1 cellular context compared by ENCODE assay signal in the genomic region with DNA sequence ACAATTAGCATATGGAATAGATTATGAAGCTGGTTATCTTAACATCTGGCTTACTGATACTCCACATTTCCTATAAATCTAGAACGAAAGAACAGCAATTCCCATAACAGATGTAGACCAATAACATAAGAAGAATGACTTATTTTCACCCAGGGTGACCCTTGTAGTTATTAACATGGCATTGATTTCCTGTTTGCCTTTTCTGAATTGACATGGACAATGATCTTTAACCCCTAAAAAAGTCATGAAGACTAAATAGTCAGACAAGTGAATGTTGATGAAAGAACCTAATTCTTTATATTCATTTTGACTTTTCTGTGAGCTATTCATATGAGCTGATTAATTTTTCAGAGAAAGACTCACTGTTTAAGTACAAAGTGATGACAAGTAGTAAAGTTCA.
TF ChIP-seq lines count a peak whose summit lies in the region.

No MANE protein-coding gene starts in this region.

TF ChIP-seq in HepG2, 621 proteins besides CTCF, POLR2A, EP300 and RAD21 (continued from another document):
- TF ChIP-seq ZNF329 (CRISPR knock-in tag; IDR thresholded peaks at IDR 0.05; ENCODE audit: low read depth) (no peak), ARNTL (CRISPR knock-in tag; IDR thresholded peaks at IDR 0.05) (no peak), ZNF256 (CRISPR knock-in tag; conservative IDR thresholded peaks at IDR 0.05) (no peak)
- TF ChIP-seq, protein P1, sequence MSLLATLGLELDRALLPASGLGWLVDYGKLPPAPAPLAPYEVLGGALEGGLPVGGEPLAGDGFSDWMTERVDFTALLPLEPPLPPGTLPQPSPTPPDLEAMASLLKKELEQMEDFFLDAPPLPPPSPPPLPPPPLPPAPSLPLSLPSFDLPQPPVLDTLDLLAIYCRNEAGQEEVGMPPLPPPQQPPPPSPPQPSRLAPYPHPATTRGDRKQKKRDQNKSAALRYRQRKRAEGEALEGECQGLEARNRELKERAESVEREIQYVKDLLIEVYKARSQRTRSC (CRISPR knock-in tag; IDR thresholded peaks at IDR 0.05; ENCODE audit: low read depth): no peak
